ENCODE assay signal across 15 cellular contexts in genomic region chr22:19516378-19517170, GRCh38. TPM values are rescaled to one million over a fixed set of nuclear protein-coding genes. Genes with fewer than 3 reads are reported as not detected.
DNase-seq lines count a peak whose midpoint lies in the region; ATAC-seq and TF ChIP-seq lines count a peak whose summit lies in the region.
"Had no signal": no experiment of that assay in that cellular context is flagged by ENCODE, and none has a peak within 500 bp of the region (broad histone marks: within the 10 kb centered on the region; RNA-seq: fewer than 3 reads in every experiment).

No MANE protein-coding gene starts in this region.

- no peak overlapping the region for H3K4me3 ChIP-seq in WERI-Rb-1 (ENCODE audit: low read depth, low read length)
- H3K4me3 ChIP-seq: A549, GM12878, HAP-1 had no signal

- H3K36me3 ChIP-seq in WERI-Rb-1 = peaks cover 71% of the 10 kb centered on the region

- no peaks in the 10 kb centered on the region for H3K27me3 ChIP-seq in WERI-Rb-1 (ENCODE audit: insufficient read depth, low read depth, severe bottlenecking)

- peak overlapping the region; percentile 99 for H3K27ac ChIP-seq in WERI-Rb-1
- H3K27ac ChIP-seq: A549 had no signal

- peak; percentile 25 for DNase-seq in D341Med (ENCODE audit: low spot score)
- DNase-seq in WERI-Rb-1 = no peak
- DNase-seq in iPS-NIHi11 (ENCODE audit: low spot score) = peak; percentile 5
- peak; percentile 44 for DNase-seq in posterior vena cava (ENCODE audit: low spot score)
- DNase-seq in NCI-H146 treated with DMSO at 0.1 percent for 48 hours (lab: John Stamatoyannopoulos, UW; ENCODE audit: unreplicated experiment) = no peak
- no peak for DNase-seq in NCI-H187 (lab: John Stamatoyannopoulos, UW)
- DNase-seq: Caco-2; CD8-positive, alpha-beta memory T cell; GOT3; IMR-90 had no signal

- intact Hi-C loops in posterior vena cava (cut with DNase I) = loop anchor here in 1 of 2 donors (10.0 kb wide), 1 partner anchor 108 kb away; no protein-coding TSS in a partner anchor

- peaks cover 3% of the 10 kb centered on the region for H3K9me3 ChIP-seq in WERI-Rb-1 (ENCODE audit: severe bottlenecking)
- H3K9me3 ChIP-seq: A549, Caco-2, HAP-1 had no signal

- no peak for TF ChIP-seq CTCF in WERI-Rb-1 (IDR thresholded peaks at IDR 0.05; ENCODE audit: low read depth, low read length)

- no peak for ATAC-seq in GM21576 (IDR thresholded peaks at IDR 0.05; ENCODE audit: unreplicated experiment)
- ATAC-seq: A549, GM12878 had no signal

RNA-seq across cellular contexts. Expression of gene CLDN5, which starts 7.6 kb away (rescaled TPM):
- 10 to 100 TPM; 36.4 to 70.1 TPM for total RNA-seq in posterior vena cava
- total RNA-seq: Caco-2; CD8-positive, alpha-beta memory T cell; HT-29 had no signal

RNA-seq across cellular contexts. Expression of gene CDC45, which starts 36.9 kb away (rescaled TPM):
- 1 to 10 TPM in 1 of 2 donors, under 1 TPM in 1; 0.71 to 1.7 TPM for total RNA-seq in posterior vena cava

RNA-seq across cellular contexts. Expression of gene UFD1, which starts 37.6 kb away (rescaled TPM):
- 10 to 100 TPM; 43.5 to 51.1 TPM for total RNA-seq in posterior vena cava

Comparison
In these comparisons a context has a peak if more than half of its experiments do, and no peak if none do; other contexts are left out.
1. DNase-seq: peak in D341Med (single experiment), iPS-NIHi11 (single experiment) and posterior vena cava (single experiment); none in WERI-Rb-1 (single experiment), NCI-H146 treated with DMSO at 0.1 percent for 48 hours (single experiment) and NCI-H187 (0 of 2).